ENCODE assay signal across 19 cellular contexts in genomic region chr1:23545851-23546250, GRCh38. TPM values are rescaled to one million over a fixed set of nuclear protein-coding genes. Genes with fewer than 3 reads are reported as not detected.
A peak's percentile ranks its signal among the peaks of the same experiment; 100 is the strongest.
DNase-seq lines count a peak whose midpoint lies in the region; ATAC-seq and TF ChIP-seq lines count a peak whose summit lies in the region.
"Had no signal": no experiment of that assay in that cellular context is flagged by ENCODE, and none has a peak within 500 bp of the region (broad histone marks: within the 10 kb centered on the region; RNA-seq: fewer than 3 reads in every experiment).

No MANE protein-coding gene starts in this region.

- H3K9me3 Mint-ChIP-seq in type B pancreatic cell: no peaks in the 10 kb centered on the region
- H3K9me3 Mint-ChIP-seq: CD4-positive, alpha-beta T cell had no signal

- peaks cover 15 to 84% (median 62%) of the 10 kb centered on the region in 10 experiments for H3K4me1 ChIP-seq in BLaER1 treated with 17β-estradiol and CSF1 and Interleukin-3, amounts not matched to agents 10 nM and 100 nM
- H3K4me1 ChIP-seq in OCI-LY7 (ENCODE audit: insufficient read depth, low read length, poor library complexity, severe bottlenecking) (peaks cover 77% of the 10 kb centered on the region), mucosa of descending colon (ENCODE audit: low read depth) (peaks cover 31% of the 10 kb centered on the region)

- no peaks in the 10 kb centered on the region for H3K9me2 ChIP-seq in OCI-LY7 (ENCODE audit: insufficient read depth, low read length)

- intact Hi-C loops in OCI-LY7 (cut with micrococcal nuclease; ENCODE audit: unreplicated experiment): loop anchor here (2.0 kb wide), 1 partner anchor 205 kb away; no protein-coding TSS in a partner anchor
- intact Hi-C loops in mucosa of descending colon (cut with DNase I, micrococcal nuclease): loop anchor here in 1 of 2 donors (2.0 kb wide), 1 partner anchor 91 kb away; no protein-coding TSS in a partner anchor
- intact Hi-C loops in posterior vena cava (cut with DNase I): loop anchor here in 1 of 2 donors (2.0 kb wide), 1 partner anchor 93 kb away; no protein-coding TSS in a partner anchor

- no peaks in the 10 kb centered on the region for H3K27me3 Mint-ChIP-seq in type B pancreatic cell
- H3K27me3 Mint-ChIP-seq: CD4-positive, alpha-beta T cell had no signal

- H3K36me3 Mint-ChIP-seq in type B pancreatic cell: no peaks in the 10 kb centered on the region

- H3K9me3 ChIP-seq in BLaER1 treated with 17β-estradiol and CSF1 and Interleukin-3, amounts not matched to agents 10 nM and 100 nM (replicated peaks in 1 of 11): no peaks in the 10 kb centered on the region
- H3K9me3 ChIP-seq in OCI-LY7 (ENCODE audit: low read length) (no peaks in the 10 kb centered on the region), mucosa of descending colon (no peaks in the 10 kb centered on the region)
- H3K9me3 ChIP-seq: Caco-2, SJCRH30 had no signal

- no peaks in the 10 kb centered on the region for H4K20me1 ChIP-seq in BLaER1 treated with 17β-estradiol and CSF1 and Interleukin-3, amounts not matched to agents 10 nM and 100 nM
- no peaks in the 10 kb centered on the region for H4K20me1 ChIP-seq in OCI-LY7 (ENCODE audit: insufficient read depth, low read length)

- H3K27me3 ChIP-seq in BLaER1 treated with 17β-estradiol and CSF1 and Interleukin-3, amounts not matched to agents 10 nM and 100 nM: no peaks in the 10 kb centered on the region
- H3K27me3 ChIP-seq: SJCRH30 had no signal

- H3K4me2 ChIP-seq in BLaER1 treated with 17β-estradiol and CSF1 and Interleukin-3, amounts not matched to agents 10 nM and 100 nM: peak overlapping the region in 6 of 11 experiments; percentile 26 to 74 (median 65); a peak in 9 of 22 replicates
- H3K4me2 ChIP-seq in OCI-LY7 (ENCODE audit: low read length): peak overlapping the region; percentile 52; the same call in 1 of the 2 replicates

- H3K79me2 ChIP-seq in OCI-LY7 (ENCODE audit: insufficient read depth, low read depth, low read length): no peaks in the 10 kb centered on the region

- no peak overlapping the region for H3K4me3 ChIP-seq in BLaER1 treated with 17β-estradiol and CSF1 and Interleukin-3, amounts not matched to agents 10 nM and 100 nM
- no peak overlapping the region for H3K4me3 ChIP-seq in OCI-LY7 (ENCODE audit: low read depth, low read length, poor library complexity, severe bottlenecking)
- no peak overlapping the region for H3K4me3 ChIP-seq in mucosa of descending colon
- H3K4me3 ChIP-seq: GM12878, SJCRH30 had no signal

- POLR2A ChIA-PET in OCI-LY7 (lab: Charles Lee): interaction anchor here (1.0 to 2.8 kb wide), 12 partner anchors 9 to 121 kb away, joined by 3 to 17 read pairs (median 6); no protein-coding TSS in a partner anchor

- H3K9ac ChIP-seq in BLaER1 treated with 17β-estradiol and CSF1 and Interleukin-3, amounts not matched to agents 10 nM and 100 nM: 0 out of 22 replicates have a peak overlapping the region, but pooled peaks of 3 of the 11 experiments have one; percentile 4 to 39 (median 13)

- CTCF ChIA-PET in OCI-LY7 (lab: Charles Lee; ENCODE audit: unreplicated experiment): interaction anchor here (0.6 to 3.6 kb wide), 6 partner anchors 8 to 178 kb away, joined by 3 to 35 read pairs (median 4); no protein-coding TSS in a partner anchor

- no peak overlapping the region for H3K4me3 Mint-ChIP-seq in type B pancreatic cell
- H3K4me3 Mint-ChIP-seq: CD4-positive, alpha-beta T cell had no signal

- peaks cover 33% of the 10 kb centered on the region for H3K4me1 Mint-ChIP-seq in type B pancreatic cell (ENCODE audit: unreplicated experiment)

- no peak for DNase-seq in OCI-LY7 (ENCODE audit: low spot score)
- DNase-seq in mucosa of descending colon: peak in 2 of 3 donors; percentile 58 to 66
- no peak for DNase-seq in type B pancreatic cell (ENCODE audit: extremely low spot score, unreplicated experiment)
- DNase-seq in posterior vena cava (ENCODE audit: low spot score): no peak
- DNase-seq in SKM-1 (lab: John Stamatoyannopoulos, UW; ENCODE audit: unreplicated experiment): no peak
- DNase-seq: Caco-2; CD4-positive, alpha-beta T cell; DMS153; GOT3; KG1; NCI-H1105 treated with DMSO at 0.1 percent for 48 hours; NCI-H187; NCI-H226; NCI-H524; NCI-H82; SJCRH30 had no signal

- no peak for TF ChIP-seq CTCF in OCI-LY7 (conservative IDR thresholded peaks at IDR 0.05; ENCODE audit: low read length)
- TF ChIP-seq CTCF in mucosa of descending colon (IDR thresholded peaks at IDR 0.05): no peak
- no peak for TF ChIP-seq CTCF in type B pancreatic cell (conservative IDR thresholded peaks at IDR 0.05)

- no peak overlapping the region for H3K27ac ChIP-seq in BLaER1 treated with 17β-estradiol and CSF1 and Interleukin-3, amounts not matched to agents 10 nM and 100 nM
- H3K27ac ChIP-seq in OCI-LY7 (ENCODE audit: low read depth, low read length, poor library complexity, severe bottlenecking): peak overlapping the region; percentile 63
- H3K27ac ChIP-seq: SJCRH30 had no signal

- H3K27ac Mint-ChIP-seq in type B pancreatic cell: peak overlapping the region; percentile 31
- H3K27ac Mint-ChIP-seq: CD4-positive, alpha-beta T cell had no signal

- no peaks in the 10 kb centered on the region for H3K36me3 ChIP-seq in BLaER1 treated with 17β-estradiol and CSF1 and Interleukin-3, amounts not matched to agents 10 nM and 100 nM
- no peaks in the 10 kb centered on the region for H3K36me3 ChIP-seq in OCI-LY7 (ENCODE audit: insufficient read depth, low read length)
- no peaks in the 10 kb centered on the region for H3K36me3 ChIP-seq in mucosa of descending colon (ENCODE audit: low read depth)
- H3K36me3 ChIP-seq: SJCRH30 had no signal

- BruUV-seq in OCI-LY7 (replicated peaks; lab: Mats Ljungman, UMichigan): no TSS peak

- ATAC-seq in mucosa of descending colon: peak; percentile 36
- no peak for ATAC-seq in GM19467 (IDR thresholded peaks at IDR 0.05; ENCODE audit: unreplicated experiment)

- H2AFZ ChIP-seq in OCI-LY7 (ENCODE audit: low read length): no peak overlapping the region; the same call in 1 of the 2 replicates

RNA-seq across cellular contexts. Expression of gene ID3, which starts 13.4 kb away (rescaled TPM):
- total RNA-seq in OCI-LY7 (2014; rRNA removed; shearing (Covaris generic)): 1,286 and 1,658 TPM in 2 replicates
- 621 and 629 TPM in 2 replicates for total RNA-seq in OCI-LY7 (2022)
- total RNA-seq in mucosa of descending colon: 100 to 1,000 TPM in 2 of 3 donors, 10 to 100 TPM in 1; 83.0 to 316 (median 121) TPM
- 240 and 495 TPM in 2 replicates for total RNA-seq in type B pancreatic cell (ENCODE audit: low replicate concordance)
- 100 to 1,000 TPM; 190 to 243 TPM for total RNA-seq in posterior vena cava

RNA-seq across cellular contexts. Expression of gene E2F2, which starts 14.8 kb away (rescaled TPM):
- 176 and 203 TPM in 2 replicates for total RNA-seq in OCI-LY7 (2014; rRNA removed; shearing (Covaris generic))
- 212 and 224 TPM in 2 replicates for total RNA-seq in OCI-LY7 (2022)
- 10 to 100 TPM in 2 of 3 donors, 1 to 10 TPM in 1; 8.6 to 18.0 (median 14.5) TPM for total RNA-seq in mucosa of descending colon
- 8.4 and 9.4 TPM in 2 replicates for total RNA-seq in type B pancreatic cell (ENCODE audit: low replicate concordance)
- under 1 TPM; 0.24 to 0.46 TPM for total RNA-seq in posterior vena cava

Comparison
In these comparisons a context has a peak if more than half of its experiments do, and no peak if none do; other contexts are left out.
1. DNase-seq: peak in mucosa of descending colon (2 of 3); none in OCI-LY7 (single experiment), type B pancreatic cell (single experiment), posterior vena cava (single experiment) and SKM-1 (single experiment).
2. RNA of gene E2F2, which starts 14.8 kb away (total RNA-seq): 176 to 224 TPM in OCI-LY7; 8.6 to 18.0 TPM in mucosa of descending colon, 8.4 to 9.4 TPM in type B pancreatic cell and 0.24 to 0.46 TPM in posterior vena cava; every median in the first group is over 4 times any median in the second.